Comparison of ENCODE assay signal across 1 cellular context in the genomic region with DNA sequence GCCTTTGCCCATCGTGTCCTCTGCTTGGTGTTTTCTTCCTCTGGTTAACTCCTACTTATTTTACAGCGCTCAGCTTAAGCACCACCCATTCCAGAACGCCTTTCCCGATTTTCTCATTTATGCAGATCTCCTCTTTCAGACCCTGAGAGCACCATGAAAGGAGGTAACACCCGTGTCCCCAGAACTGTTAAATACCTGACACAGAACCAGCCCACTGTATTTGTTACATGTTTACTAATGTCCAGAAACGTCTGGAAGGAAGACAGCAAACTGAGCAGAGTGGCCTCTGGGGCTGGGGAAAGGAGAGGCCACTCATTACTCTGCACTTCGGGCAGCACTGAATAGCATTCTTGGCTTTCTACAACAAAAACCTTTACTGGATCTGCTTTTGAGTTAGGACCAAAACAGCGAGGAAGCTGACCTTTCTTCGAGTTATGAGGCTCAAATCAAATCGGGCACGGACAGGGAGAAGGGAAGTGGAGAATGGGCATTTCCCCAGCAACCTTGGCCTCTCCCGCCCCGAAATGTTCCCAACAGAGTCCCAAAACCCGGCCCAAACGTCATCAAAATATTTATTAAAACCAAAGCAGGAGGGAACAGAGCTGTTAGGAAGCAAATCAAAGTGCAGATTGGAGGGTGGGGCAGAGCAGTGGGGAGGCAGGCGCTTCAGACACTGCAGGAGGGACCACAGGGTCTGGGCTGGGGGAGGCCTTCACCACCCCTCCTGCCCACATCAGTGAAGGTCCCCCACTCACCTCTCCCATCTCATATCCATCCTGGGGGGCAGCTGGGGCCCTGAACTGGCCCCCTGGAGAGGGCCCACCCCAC.
TF ChIP-seq lines count a peak whose summit lies in the region.

No MANE protein-coding gene starts in this region.

TF ChIP-seq in SK-N-SH, 30 proteins besides CTCF, POLR2A, EP300 and RAD21 (continued from another document):
- TF ChIP-seq, protein P1, sequence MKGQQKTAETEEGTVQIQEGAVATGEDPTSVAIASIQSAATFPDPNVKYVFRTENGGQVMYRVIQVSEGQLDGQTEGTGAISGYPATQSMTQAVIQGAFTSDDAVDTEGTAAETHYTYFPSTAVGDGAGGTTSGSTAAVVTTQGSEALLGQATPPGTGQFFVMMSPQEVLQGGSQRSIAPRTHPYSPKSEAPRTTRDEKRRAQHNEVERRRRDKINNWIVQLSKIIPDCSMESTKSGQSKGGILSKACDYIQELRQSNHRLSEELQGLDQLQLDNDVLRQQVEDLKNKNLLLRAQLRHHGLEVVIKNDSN (IDR thresholded peaks at IDR 0.05; ENCODE audit: borderline replicate concordance, low read depth), result no peak
- TF ChIP-seq NRF1 (IDR thresholded peaks at IDR 0.05; ENCODE audit: low read depth, low read length) (no peak), YY1 (IDR thresholded peaks at IDR 0.05; ENCODE audit: low read depth) (no peak), EZH2phosphoT487 (IDR thresholded peaks at IDR 0.05; ENCODE audit: borderline replicate concordance, low read depth) (no peak), FOSL2 (IDR thresholded peaks at IDR 0.05; ENCODE audit: borderline replicate concordance, low read depth) (no peak)
- TF ChIP-seq, protein P2, sequence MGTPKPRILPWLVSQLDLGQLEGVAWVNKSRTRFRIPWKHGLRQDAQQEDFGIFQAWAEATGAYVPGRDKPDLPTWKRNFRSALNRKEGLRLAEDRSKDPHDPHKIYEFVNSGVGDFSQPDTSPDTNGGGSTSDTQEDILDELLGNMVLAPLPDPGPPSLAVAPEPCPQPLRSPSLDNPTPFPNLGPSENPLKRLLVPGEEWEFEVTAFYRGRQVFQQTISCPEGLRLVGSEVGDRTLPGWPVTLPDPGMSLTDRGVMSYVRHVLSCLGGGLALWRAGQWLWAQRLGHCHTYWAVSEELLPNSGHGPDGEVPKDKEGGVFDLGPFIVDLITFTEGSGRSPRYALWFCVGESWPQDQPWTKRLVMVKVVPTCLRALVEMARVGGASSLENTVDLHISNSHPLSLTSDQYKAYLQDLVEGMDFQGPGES (IDR thresholded peaks at IDR 0.05; ENCODE audit: low read depth, low read length), result no peak
